In genomic region chr7:91979590-91979989, GRCh38 we compare ENCODE assay signal across 21 cellular contexts. TPM values are rescaled to one million over a fixed set of nuclear protein-coding genes. Genes with fewer than 3 reads are reported as not detected.
DNase-seq lines count a peak whose midpoint lies in the region; ATAC-seq and TF ChIP-seq lines count a peak whose summit lies in the region.
"Had no signal": no experiment of that assay in that cellular context is flagged by ENCODE, and none has a peak within 500 bp of the region (broad histone marks: within the 10 kb centered on the region; RNA-seq: fewer than 3 reads in every experiment).

No MANE protein-coding gene starts in this region.

- CTCF ChIA-PET in CD8-positive, alpha-beta T cell (lab: Charles Lee) = no interaction called here

- no peaks in the 10 kb centered on the region for H3K27me3 ChIP-seq in DND-41 (ENCODE audit: insufficient read depth, low read length, poor library complexity)
- H3K27me3 ChIP-seq in CD8-positive, alpha-beta T cell (ENCODE audit: insufficient read depth, low read length) = no peaks in the 10 kb centered on the region
- H3K27me3 ChIP-seq: BLaER1 had no signal

- H3K36me3 Mint-ChIP-seq in activated naive CD8-positive, alpha-beta T cell treated with anti-CD3 and anti-CD28 coated beads for 36 hours = peaks cover 25% of the 10 kb centered on the region
- peaks cover 41% of the 10 kb centered on the region for H3K36me3 Mint-ChIP-seq in activated naive CD8-positive, alpha-beta T cell treated with anti-CD3 and anti-CD28 coated beads, Interleukin-2, amount 50 U/mL, for 24 hours (ENCODE audit: low read depth)
- peaks cover 33% of the 10 kb centered on the region for H3K36me3 Mint-ChIP-seq in mesothelial cell of epicardium
- peaks cover 63% of the 10 kb centered on the region for H3K36me3 Mint-ChIP-seq in CD8-positive, alpha-beta T cell

- no peaks in the 10 kb centered on the region for H3K79me2 ChIP-seq in DND-41 (ENCODE audit: insufficient read depth, low read length)

- peaks cover 16% of the 10 kb centered on the region; the same call in 1 of the 2 replicates for H3K36me3 ChIP-seq in DND-41 (ENCODE audit: insufficient read depth, low read length)
- H3K36me3 ChIP-seq in CD8-positive, alpha-beta T cell (ENCODE audit: insufficient read depth, low read length) = peaks cover 10% of the 10 kb centered on the region

- no peaks in the 10 kb centered on the region for H4K20me1 ChIP-seq in DND-41 (ENCODE audit: insufficient read depth, low read length)
- H4K20me1 ChIP-seq: BLaER1 had no signal

- POLR2A ChIA-PET in CD8-positive, alpha-beta T cell (lab: Charles Lee) = no interaction called here

- H2AFZ ChIP-seq in DND-41 (ENCODE audit: low read depth, low read length) = no peak overlapping the region
- H2AFZ ChIP-seq: GM23338 had no signal

- intact Hi-C loops in CD8-positive, alpha-beta T cell (cut with DNase I, micrococcal nuclease) = no loop called here

- no peak for DNase-seq in activated naive CD8-positive, alpha-beta T cell treated with anti-CD3 and anti-CD28 coated beads for 36 hours
- no peak for DNase-seq in activated naive CD8-positive, alpha-beta T cell treated with anti-CD3 and anti-CD28 coated beads, Interleukin-2, amount 50 U/mL, for 24 hours
- DNase-seq in DND-41 = no peak
- peak; percentile 51 for DNase-seq in SK-MEL-5 (ENCODE audit: low read depth, low spot score)
- no peak for DNase-seq in mesothelial cell of epicardium (ENCODE audit: low spot score in 2 of 2, unreplicated experiment in 2 of 2)
- DNase-seq in CD8-positive, alpha-beta T cell = no peak
- DNase-seq: Calu3; CD4-positive, CD25-positive, alpha-beta regulatory T cell; CD8-positive, alpha-beta memory T cell; COR-L47; EL; GDM1; H9 had no signal

- H3K27me3 Mint-ChIP-seq in activated naive CD8-positive, alpha-beta T cell treated with anti-CD3 and anti-CD28 coated beads for 36 hours = no peaks in the 10 kb centered on the region
- H3K27me3 Mint-ChIP-seq in activated naive CD8-positive, alpha-beta T cell treated with anti-CD3 and anti-CD28 coated beads, Interleukin-2, amount 50 U/mL, for 24 hours = no peaks in the 10 kb centered on the region
- H3K27me3 Mint-ChIP-seq in mesothelial cell of epicardium (ENCODE audit: low read depth) = no peaks in the 10 kb centered on the region
- no peaks in the 10 kb centered on the region for H3K27me3 Mint-ChIP-seq in CD8-positive, alpha-beta T cell (ENCODE audit: low read depth)
- H3K27me3 Mint-ChIP-seq: B cell; CD4-positive, CD25-positive, alpha-beta regulatory T cell; CD8-positive, alpha-beta memory T cell had no signal

- no peak overlapping the region for H3K27ac Mint-ChIP-seq in activated naive CD8-positive, alpha-beta T cell treated with anti-CD3 and anti-CD28 coated beads for 36 hours
- H3K27ac Mint-ChIP-seq in activated naive CD8-positive, alpha-beta T cell treated with anti-CD3 and anti-CD28 coated beads, Interleukin-2, amount 50 U/mL, for 24 hours = no peak overlapping the region
- H3K27ac Mint-ChIP-seq in mesothelial cell of epicardium = peak overlapping the region; percentile 53
- no peak overlapping the region for H3K27ac Mint-ChIP-seq in CD8-positive, alpha-beta T cell
- H3K27ac Mint-ChIP-seq: B cell; CD4-positive, CD25-positive, alpha-beta regulatory T cell; CD8-positive, alpha-beta memory T cell; GM23338; H9 had no signal

- H3K4me1 ChIP-seq in DND-41 (ENCODE audit: insufficient read depth, low read length) = no peaks in the 10 kb centered on the region
- H3K4me1 ChIP-seq in CD8-positive, alpha-beta T cell (ENCODE audit: insufficient read depth, low read length) = no peaks in the 10 kb centered on the region

- H3K9me3 Mint-ChIP-seq in activated naive CD8-positive, alpha-beta T cell treated with anti-CD3 and anti-CD28 coated beads for 36 hours = peaks cover 11% of the 10 kb centered on the region
- H3K9me3 Mint-ChIP-seq in activated naive CD8-positive, alpha-beta T cell treated with anti-CD3 and anti-CD28 coated beads, Interleukin-2, amount 50 U/mL, for 24 hours = no peaks in the 10 kb centered on the region
- H3K9me3 Mint-ChIP-seq in mesothelial cell of epicardium = peaks cover 16% of the 10 kb centered on the region
- H3K9me3 Mint-ChIP-seq in CD8-positive, alpha-beta T cell = no peaks in the 10 kb centered on the region

- H3K4me3 ChIP-seq in DND-41 (ENCODE audit: low read depth in 1 of 2, low read length in 2 of 2) = no peak overlapping the region
- no peak overlapping the region for H3K4me3 ChIP-seq in CD8-positive, alpha-beta T cell (ENCODE audit: low read depth, low read length)
- H3K4me3 ChIP-seq: BLaER1, GM23338 had no signal

- H3K4me1 Mint-ChIP-seq in activated naive CD8-positive, alpha-beta T cell treated with anti-CD3 and anti-CD28 coated beads for 36 hours = peaks cover 10% of the 10 kb centered on the region
- H3K4me1 Mint-ChIP-seq in activated naive CD8-positive, alpha-beta T cell treated with anti-CD3 and anti-CD28 coated beads, Interleukin-2, amount 50 U/mL, for 24 hours = peaks cover 3% of the 10 kb centered on the region
- no peaks in the 10 kb centered on the region for H3K4me1 Mint-ChIP-seq in mesothelial cell of epicardium
- peaks cover 15% of the 10 kb centered on the region for H3K4me1 Mint-ChIP-seq in CD8-positive, alpha-beta T cell (ENCODE audit: low read depth)
- H3K4me1 Mint-ChIP-seq: GM23338, H9 had no signal

- H3K9ac ChIP-seq in DND-41 (ENCODE audit: low read depth, low read length) = no peak overlapping the region
- H3K9ac ChIP-seq: BLaER1 had no signal

- ATAC-seq in activated naive CD8-positive, alpha-beta T cell treated with anti-CD3 and anti-CD28 coated beads, Interleukin-2, amount 50 U/mL, for 24 hours = no peak
- ATAC-seq in DND-41 (ENCODE audit: insufficient read depth, low read depth) (peak; percentile 31; the same call in 1 of the 3 replicates), GM18907 (IDR thresholded peaks at IDR 0.05; ENCODE audit: unreplicated experiment) (no peak), GM18909 (IDR thresholded peaks at IDR 0.05; ENCODE audit: poor library complexity, unreplicated experiment) (no peak)
- ATAC-seq in CD8-positive, alpha-beta T cell = no peak
- ATAC-seq: GM23338, HCT116 had no signal

- TF ChIP-seq CTCF in DND-41 (IDR thresholded peaks at IDR 0.05; ENCODE audit: borderline replicate concordance, extremely low read depth, low read length, poor library complexity, severe bottlenecking) (no peak), mesothelial cell of epicardium (IDR thresholded peaks at IDR 0.05; ENCODE audit: unreplicated experiment) (no peak)
- no peak for TF ChIP-seq CTCF in CD8-positive, alpha-beta T cell (IDR thresholded peaks at IDR 0.05)

- H3K4me3 Mint-ChIP-seq in activated naive CD8-positive, alpha-beta T cell treated with anti-CD3 and anti-CD28 coated beads for 36 hours = peak overlapping the region; percentile 34
- no peak overlapping the region for H3K4me3 Mint-ChIP-seq in activated naive CD8-positive, alpha-beta T cell treated with anti-CD3 and anti-CD28 coated beads, Interleukin-2, amount 50 U/mL, for 24 hours
- H3K4me3 Mint-ChIP-seq in mesothelial cell of epicardium = no peak overlapping the region
- no peak overlapping the region for H3K4me3 Mint-ChIP-seq in CD8-positive, alpha-beta T cell
- H3K4me3 Mint-ChIP-seq: B cell; CD4-positive, CD25-positive, alpha-beta regulatory T cell; CD8-positive, alpha-beta memory T cell; GM23338; H9 had no signal

- in situ Hi-C loops in SK-MEL-5 (cut with HindIII; ENCODE audit: low pct_unique_long_range_greater_than_20kb, low sequenced_read_pairs) = no loop called here

- H3K9me3 ChIP-seq in DND-41 (ENCODE audit: insufficient read depth, low read length, severe bottlenecking) = no peaks in the 10 kb centered on the region
- H3K9me3 ChIP-seq in CD8-positive, alpha-beta T cell (ENCODE audit: low read length) = no peaks in the 10 kb centered on the region

- H3K4me2 ChIP-seq in DND-41 (ENCODE audit: insufficient read depth, low read length) = no peak overlapping the region
- H3K4me2 ChIP-seq: BLaER1, GM23338 had no signal

- H3K27ac ChIP-seq in DND-41 (ENCODE audit: low read length) = no peak overlapping the region
- no peak overlapping the region for H3K27ac ChIP-seq in CD8-positive, alpha-beta T cell (ENCODE audit: low read depth, low read length)
- H3K27ac ChIP-seq: 22Rv1, BLaER1, C4-2B had no signal

RNA-seq across cellular contexts. Expression of gene AKAP9, which starts 38.9 kb away (rescaled TPM):
- 10 to 100 TPM; 21.8 to 23.6 TPM for total RNA-seq in activated naive CD8-positive, alpha-beta T cell treated with anti-CD3 and anti-CD28 coated beads for 36 hours
- total RNA-seq in SK-MEL-5 (2014; rRNA removed; shearing (Covaris generic)) = 42.0 and 51.7 TPM in 2 replicates
- 13.7 and 17.3 TPM in 2 replicates for polyA plus RNA-seq in SK-MEL-5 (2015; cell fraction: cytosol; rRNA removed)
- 79.3 and 79.6 TPM in 2 replicates for polyA plus RNA-seq in SK-MEL-5 (2015; cell fraction: nucleus; rRNA removed)
- 108 to 119 TPM (median 110 TPM) in 3 replicates for total RNA-seq in mesothelial cell of epicardium
- total RNA-seq in CD8-positive, alpha-beta T cell = 10 to 100 TPM; 61.2 to 61.3 TPM
